Comparison of ENCODE assay signal across 18 cellular contexts in the genomic region with DNA sequence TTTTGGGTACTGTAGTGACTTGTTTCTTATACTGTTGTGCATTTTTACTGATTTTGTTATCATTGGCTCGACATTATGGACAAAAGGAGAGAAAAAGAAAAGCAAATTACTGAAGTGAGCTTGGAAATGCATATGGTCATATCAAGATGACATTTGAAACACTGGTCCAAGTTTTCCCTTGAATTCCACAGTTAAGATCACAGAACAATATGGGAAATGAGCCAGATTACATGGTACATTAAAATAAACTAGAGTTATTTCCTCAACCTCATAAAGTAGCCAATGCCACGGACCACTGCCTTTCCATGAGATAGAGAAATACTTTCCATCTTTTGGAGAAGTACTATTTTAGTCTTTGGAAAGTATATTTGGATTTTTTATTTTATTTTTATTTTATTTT.
A peak's percentile ranks its signal among the peaks of the same experiment; 100 is the strongest.
DNase-seq lines count a peak whose midpoint lies in the region; ATAC-seq, FAIRE-seq and TF ChIP-seq lines count a peak whose summit lies in the region.
"Had no signal": no experiment of that assay in that cellular context is flagged by ENCODE, and none has a peak within 500 bp of the region (broad histone marks: within the 10 kb centered on the region; RNA-seq: fewer than 3 reads in every experiment).

No MANE protein-coding gene starts in this region.

- peaks cover 10% of the 10 kb centered on the region for H3K9me3 Mint-ChIP-seq in astrocyte (ENCODE audit: unreplicated experiment)
- H3K9me3 Mint-ChIP-seq: H9 had no signal

- TF ChIP-seq CTCF in astrocyte (IDR thresholded peaks at IDR 0.05; ENCODE audit: insufficient read depth, low read depth, low read length) (no peak), endothelial cell of umbilical vein (IDR thresholded peaks at IDR 0.05; ENCODE audit: extremely low read depth in 1 of 2, insufficient read depth in 1 of 2, low read depth in 1 of 2, low read length in 2 of 2) (no peak)

- no peak overlapping the region for H3K4me3 Mint-ChIP-seq in astrocyte (ENCODE audit: unreplicated experiment)
- H3K4me3 Mint-ChIP-seq: CD14-positive monocyte; CD4-positive, alpha-beta memory T cell; H9 had no signal

- BruUV-seq in endothelial cell of umbilical vein (replicated peaks; lab: Mats Ljungman, UMichigan), result no TSS peak

- no peaks in the 10 kb centered on the region for H3K27me3 ChIP-seq in astrocyte (ENCODE audit: insufficient read depth, low read length)
- H3K27me3 ChIP-seq in endothelial cell of umbilical vein (ENCODE audit: control insufficient read depth in 2 of 2, insufficient read depth in 2 of 2, low read length in 2 of 2), result no peaks in the 10 kb centered on the region

- no peak overlapping the region for H3K4me2 ChIP-seq in astrocyte (ENCODE audit: low read length)
- H3K4me2 ChIP-seq in endothelial cell of umbilical vein (ENCODE audit: insufficient read depth, low read length), result peak overlapping the region; percentile 33

- FAIRE-seq in astrocyte (lab: Jason Lieb, UNC), result no peak
- no peak for FAIRE-seq in endothelial cell of umbilical vein (lab: Jason Lieb, UNC)
- FAIRE-seq: A204.1, GM19239, H1 had no signal

- H3K9me3 ChIP-seq in astrocyte (ENCODE audit: insufficient read depth, low read depth, low read length) (peaks cover 3% of the 10 kb centered on the region), endothelial cell of umbilical vein (replicated peaks; ENCODE audit: control insufficient read depth, insufficient read depth, low read length) (no peaks in the 10 kb centered on the region)

- H3K27me3 Mint-ChIP-seq in astrocyte (ENCODE audit: low read depth, unreplicated experiment), result no peaks in the 10 kb centered on the region

- no peaks in the 10 kb centered on the region for H4K20me1 ChIP-seq in astrocyte (ENCODE audit: insufficient read depth, low read length)
- H4K20me1 ChIP-seq in endothelial cell of umbilical vein (replicated peaks; ENCODE audit: control insufficient read depth, extremely low read depth, insufficient read depth, low read length), result no peaks in the 10 kb centered on the region

- TF ChIP-seq POLR2A in endothelial cell of umbilical vein (IDR thresholded peaks at IDR 0.05; ENCODE audit: low read depth, low read length), result no peak

- H3K27ac ChIP-seq in astrocyte (ENCODE audit: low read depth, low read length) (no peak overlapping the region), endothelial cell of umbilical vein (ENCODE audit: insufficient read depth, low read depth, low read length) (no peak overlapping the region)

- H3K27ac Mint-ChIP-seq in astrocyte (ENCODE audit: unreplicated experiment), result no peak overlapping the region
- H3K27ac Mint-ChIP-seq: CD14-positive monocyte; CD4-positive, alpha-beta memory T cell; H9 had no signal

- dilution Hi-C loops in endothelial cell of umbilical vein (cut with MboI; ENCODE audit: extremely low pct_ligation_motif_present, low sequenced_read_pairs), result no loop called here

- no peak for ATAC-seq in GM18502 (IDR thresholded peaks at IDR 0.05; ENCODE audit: poor library complexity, unreplicated experiment)

- no peak overlapping the region for H2AFZ ChIP-seq in astrocyte (ENCODE audit: low read depth, low read length)
- no peak overlapping the region for H2AFZ ChIP-seq in endothelial cell of umbilical vein (ENCODE audit: low read depth, low read length)

- H3K4me1 Mint-ChIP-seq in astrocyte (ENCODE audit: low read depth, unreplicated experiment), result peaks cover 7% of the 10 kb centered on the region
- H3K4me1 Mint-ChIP-seq: CD4-positive, alpha-beta memory T cell; H9 had no signal

- DNase-seq in M059J (ENCODE audit: low read depth) (peak; percentile 29), astrocyte (ENCODE audit: low read depth) (peak; percentile 23), endothelial cell of umbilical vein (ENCODE audit: low read depth, low spot score) (peak; percentile 83), pulmonary artery endothelial cell (ENCODE audit: low read depth, low spot score) (peak; percentile 45), NCI-H2029 treated with DMSO at 0.1 percent for 48 hours (lab: John Stamatoyannopoulos, UW) (no peak), iPS-NIHi11 (ENCODE audit: low spot score) (no peak), HCEC 1CT (no peak)
- DNase-seq: AML-193; Calu3; CD4-positive, alpha-beta memory T cell; DMS79 treated with DMSO at 0.1 percent for 48 hours; GF-D8; H9 had no signal

- CTCF ChIA-PET in endothelial cell of umbilical vein (lab: Charles Lee), result interaction anchor here (0.7 kb wide), 1 partner anchor 44 kb away, joined by 3 read pairs; no protein-coding TSS in a partner anchor

- no peak overlapping the region for H3K4me3 ChIP-seq in astrocyte (ENCODE audit: insufficient read depth, low read depth, low read length)
- no peak overlapping the region for H3K4me3 ChIP-seq in endothelial cell of umbilical vein (replicated peaks in 1 of 3; ENCODE audit: insufficient read depth in 1 of 3, low read depth in 1 of 3, low read length in 3 of 3)

- H3K9ac ChIP-seq in astrocyte (ENCODE audit: low read length), result no peak overlapping the region
- H3K9ac ChIP-seq in endothelial cell of umbilical vein (replicated peaks; ENCODE audit: extremely low read depth, insufficient read depth, low read length), result no peak overlapping the region

- intact Hi-C loops in endothelial cell of umbilical vein (cut with micrococcal nuclease), result no loop called here

- POLR2A ChIA-PET in endothelial cell of umbilical vein (lab: Charles Lee), result no interaction called here

- no peaks in the 10 kb centered on the region for H3K79me2 ChIP-seq in astrocyte (ENCODE audit: insufficient read depth, low read length)
- no peaks in the 10 kb centered on the region for H3K79me2 ChIP-seq in endothelial cell of umbilical vein (ENCODE audit: control insufficient read depth, insufficient read depth, low read length)

- no peaks in the 10 kb centered on the region for H3K9me1 ChIP-seq in endothelial cell of umbilical vein (replicated peaks; ENCODE audit: control insufficient read depth, extremely low read depth, insufficient read depth, low read length)

- H3K36me3 ChIP-seq in astrocyte (ENCODE audit: insufficient read depth, low read length), result no peaks in the 10 kb centered on the region
- no peaks in the 10 kb centered on the region for H3K36me3 ChIP-seq in endothelial cell of umbilical vein (ENCODE audit: control insufficient read depth in 2 of 2, extremely low read depth in 1 of 2, insufficient read depth in 2 of 2, low read length in 2 of 2)

- H3K4me1 ChIP-seq in astrocyte (ENCODE audit: insufficient read depth, low read length) (no peaks in the 10 kb centered on the region), endothelial cell of umbilical vein (ENCODE audit: control insufficient read depth, extremely low read depth, insufficient read depth, low read length) (peaks cover 20% of the 10 kb centered on the region)

- H3K36me3 Mint-ChIP-seq in astrocyte (ENCODE audit: low read depth, unreplicated experiment), result no peaks in the 10 kb centered on the region
- H3K36me3 Mint-ChIP-seq: CD4-positive, alpha-beta memory T cell had no signal

TF ChIP-seq in endothelial cell of umbilical vein, 7 proteins besides CTCF, POLR2A, EP300 and RAD21:
- no peak for TF ChIP-seq GATA2 (IDR thresholded peaks at IDR 0.05; ENCODE audit: insufficient read depth, insufficient read length, low read depth, low read length)
- no peak for TF ChIP-seq POLR2AphosphoS5 (IDR thresholded peaks at IDR 0.05; ENCODE audit: insufficient read depth, low read depth, low read length)
- no peak for TF ChIP-seq EZH2 (IDR thresholded peaks at IDR 0.05; ENCODE audit: borderline replicate concordance, low read depth, low read length, severe bottlenecking)
- no peak for TF ChIP-seq MYC (IDR thresholded peaks at IDR 0.05; ENCODE audit: low read depth, low read length)
- TF ChIP-seq FOS (IDR thresholded peaks at IDR 0.05; ENCODE audit: borderline replicate concordance, insufficient read depth, low read length), result no peak
- no peak for TF ChIP-seq MAX (IDR thresholded peaks at IDR 0.05; ENCODE audit: insufficient read depth, insufficient read length)
- no peak for TF ChIP-seq JUN (IDR thresholded peaks at IDR 0.05; ENCODE audit: borderline replicate concordance, insufficient read depth, insufficient read length, low read depth)

Comparison
In these comparisons a context has a peak if more than half of its experiments do, and no peak if none do; other contexts are left out.
1. DNase-seq: peak in M059J (single experiment), astrocyte (single experiment), endothelial cell of umbilical vein (single experiment) and pulmonary artery endothelial cell (single experiment); none in NCI-H2029 treated with DMSO at 0.1 percent for 48 hours (single experiment), iPS-NIHi11 (single experiment) and HCEC 1CT (single experiment).